ENCODE assay signal across 11 cellular contexts in genomic region chr21:38869946-38870345, GRCh38.
DNase-seq lines count a peak whose midpoint lies in the region; ATAC-seq and TF ChIP-seq lines count a peak whose summit lies in the region.
"Had no signal": no experiment of that assay in that cellular context is flagged by ENCODE, and none has a peak within 500 bp of the region (broad histone marks: within the 10 kb centered on the region; RNA-seq: fewer than 3 reads in every experiment).

No MANE protein-coding gene starts in this region.

- intact Hi-C loops in CD14-positive monocyte (cut with micrococcal nuclease), result no loop called here

- no peak overlapping the region for H3K27ac ChIP-seq in 22Rv1

- H3K4me3 ChIP-seq in epithelial cell of proximal tubule (ENCODE audit: low read depth, low read length), result no peak overlapping the region

- POLR2A ChIA-PET in HEK293T (lab: Yijun Ruan, JAX), result no interaction called here

- no peak for ATAC-seq in GM21526 (IDR thresholded peaks at IDR 0.05; ENCODE audit: low FRiP score, unreplicated experiment)
- no peak for ATAC-seq in GM18498 (IDR thresholded peaks at IDR 0.05; ENCODE audit: unreplicated experiment)

- H3K27me3 Mint-ChIP-seq in CD14-positive monocyte (ENCODE audit: low read depth in 3 of 3), result no peaks in the 10 kb centered on the region

- H3K36me3 Mint-ChIP-seq in CD14-positive monocyte, result no peaks in the 10 kb centered on the region

- TF ChIP-seq CTCF in 22Rv1 (IDR thresholded peaks at IDR 0.05), result peak; percentile 38
- TF ChIP-seq CTCF in epithelial cell of proximal tubule (conservative IDR thresholded peaks at IDR 0.05; ENCODE audit: low read depth, low read length), result peak; percentile 28
- no peak for TF ChIP-seq CTCF in CD14-positive monocyte (IDR thresholded peaks at IDR 0.05)

- H3K9me3 Mint-ChIP-seq in CD14-positive monocyte, result peaks cover 0 to 8% (median 0%) of the 10 kb centered on the region in 7 donors
- H3K9me3 Mint-ChIP-seq: activated naive CD4-positive, alpha-beta T cell treated with anti-CD3 and anti-CD28 coated beads for 36 hours had no signal

- H3K4me3 Mint-ChIP-seq in CD14-positive monocyte, result no peak overlapping the region
- H3K4me3 Mint-ChIP-seq: activated naive CD4-positive, alpha-beta T cell treated with anti-CD3 and anti-CD28 coated beads for 36 hours had no signal

- peak; percentile 34 for DNase-seq in HEK293T (ENCODE audit: extremely low spot score)
- DNase-seq in NCI-H526 (lab: John Stamatoyannopoulos, UW), result peak; percentile 56 to 75
- no peak for DNase-seq in epithelial cell of proximal tubule (ENCODE audit: low read depth)
- no peak for DNase-seq in CD14-positive monocyte (ENCODE audit: low spot score)
- DNase-seq in EL, result no peak
- DNase-seq: activated CD4-positive, alpha-beta T cell treated with anti-CD3 and anti-CD28 coated beads, Interleukin-2, amount 50 U/mL, for 4 hours; activated naive CD4-positive, alpha-beta T cell treated with anti-CD3 and anti-CD28 coated beads for 36 hours; NCI-H446 treated with DMSO at 0.1 percent for 48 hours had no signal

- peaks cover 32% of the 10 kb centered on the region for H3K4me1 Mint-ChIP-seq in CD14-positive monocyte

- H3K27ac Mint-ChIP-seq in CD14-positive monocyte, result peak overlapping the region in 1 of 7 donors; percentile 26
- H3K27ac Mint-ChIP-seq: activated naive CD4-positive, alpha-beta T cell treated with anti-CD3 and anti-CD28 coated beads for 36 hours had no signal

- CTCF ChIA-PET in HEK293T (lab: Yijun Ruan, JAX), result interaction anchor here (1.0 kb wide), 1 partner anchor 19 kb away, joined by 4 read pairs; no protein-coding TSS in a partner anchor

TF ChIP-seq in HEK293T, 16 proteins besides CTCF, POLR2A, EP300 and RAD21:
- TF ChIP-seq BHLHE40 (IDR thresholded peaks at IDR 0.05; ENCODE audit: borderline replicate concordance) (no peak), ARNT (IDR thresholded peaks at IDR 0.05) (no peak), FOXM1 (IDR thresholded peaks at IDR 0.05; ENCODE audit: borderline replicate concordance) (no peak), FOXA1 (IDR thresholded peaks at IDR 0.05) (no peak), LEF1 (IDR thresholded peaks at IDR 0.05; ENCODE audit: borderline replicate concordance) (no peak)

Comparison
In these comparisons a context has a peak if more than half of its experiments do, and no peak if none do; other contexts are left out.
1. DNase-seq: peak in HEK293T (single experiment) and NCI-H526 (2 of 2); none in epithelial cell of proximal tubule (single experiment), CD14-positive monocyte (single experiment) and EL (single experiment).